In genomic region chr18:68699043-68699442, GRCh38 we compare ENCODE assay signal across 25 cellular contexts. TPM values are rescaled to one million over a fixed set of nuclear protein-coding genes. Genes with fewer than 3 reads are reported as not detected.
DNase-seq lines count a peak whose midpoint lies in the region; ATAC-seq and TF ChIP-seq lines count a peak whose summit lies in the region.
"Had no signal": no experiment of that assay in that cellular context is flagged by ENCODE, and none has a peak within 500 bp of the region (broad histone marks: within the 10 kb centered on the region; RNA-seq: fewer than 3 reads in every experiment).

No MANE protein-coding gene starts in this region.

- intact Hi-C loops in MCF 10A (cut with micrococcal nuclease) (no loop called here), breast epithelium (cut with DNase I; ENCODE audit: low total_unique reads) (no loop called here), psoas muscle (cut with DNase I) (no loop called here), Right ventricle myocardium inferior (cut with DNase I) (no loop called here)

- DNase-seq in MCF 10A (ENCODE audit: unreplicated experiment) (peak; percentile 80), breast epithelium (ENCODE audit: low spot score in 2 of 2) (no peak), RWPE2 (ENCODE audit: low spot score) (no peak), fibroblast of mammary gland (ENCODE audit: low read depth) (peak; percentile 78), psoas muscle (no peak), Right ventricle myocardium inferior (ENCODE audit: missing footprints) (no peak), NCI-H146 treated with DMSO at 0.1 percent for 48 hours (lab: John Stamatoyannopoulos, UW; ENCODE audit: unreplicated experiment) (no peak)
- DNase-seq: activated CD4-positive, alpha-beta memory T cell treated with anti-CD3 and anti-CD28 coated beads, Interleukin-2, amount 10 ng/mL, durations not matched to agents 7 days and 5 days; activated naive CD4-positive, alpha-beta T cell treated with anti-CD3 and anti-CD28 coated beads for 36 hours; activated T-cell treated with anti-CD3 and anti-CD28 coated beads, Interleukin-2, amount 50 U/mL, for 1 hour; DMS 273 treated with DMSO at 0.1 percent for 48 hours; H7; NCI-H524 treated with DMSO at 0.1 percent for 48 hours; SIG-M5; stimulated activated CD4-positive, alpha-beta T cell treated with anti-CD3 and anti-CD28 coated beads, Interleukin-4, amount 100 ng/mL, for 24 hours; stomach; WERI-Rb-1 had no signal

- peaks cover 53% of the 10 kb centered on the region for H3K36me3 Mint-ChIP-seq in MCF 10A (ENCODE audit: insufficient read depth, unreplicated experiment)

- H3K4me1 ChIP-seq in breast epithelium: no peaks in the 10 kb centered on the region
- H3K4me1 ChIP-seq in RWPE2 (ENCODE audit: insufficient read depth, poor library complexity, severe bottlenecking): peaks cover 17% of the 10 kb centered on the region
- no peaks in the 10 kb centered on the region for H3K4me1 ChIP-seq in psoas muscle
- H3K4me1 ChIP-seq: gastroesophageal sphincter, stomach had no signal

- H3K9me3 Mint-ChIP-seq in MCF 10A (ENCODE audit: unreplicated experiment): no peaks in the 10 kb centered on the region
- H3K9me3 Mint-ChIP-seq: activated CD4-positive, alpha-beta memory T cell treated with anti-CD3 and anti-CD28 coated beads, Interleukin-2, amount 10 ng/mL, durations not matched to agents 7 days and 5 days; activated naive CD4-positive, alpha-beta T cell treated with anti-CD3 and anti-CD28 coated beads for 36 hours; mesothelial cell of epicardium; nephron; T-helper 1 cell treated with Interleukin-12 subunit alpha and Interleukin-12 subunit beta and Interleukin-4 antibody, amounts not matched to agents 30 μg/mL and 1 μg/mL, for 36 hours; type B pancreatic cell had no signal

- CTCF ChIA-PET in MCF 10A (lab: Yijun Ruan, JAX): interaction anchor here (0.7 kb wide), 1 partner anchor 196 kb away, joined by 3 read pairs; no protein-coding TSS in a partner anchor

- POLR2A ChIA-PET in MCF 10A (lab: Yijun Ruan, JAX): interaction anchor here (0.7 kb wide), 1 partner anchor 15 kb away, joined by 3 read pairs; the partner anchor contains the start of gene TMX3

- H3K27ac ChIP-seq in breast epithelium: no peak overlapping the region
- peak overlapping the region; percentile 23 for H3K27ac ChIP-seq in RWPE2 (ENCODE audit: poor library complexity, severe bottlenecking)
- H3K27ac ChIP-seq in psoas muscle: no peak overlapping the region
- H3K27ac ChIP-seq: gastroesophageal sphincter, stomach, WERI-Rb-1 had no signal

- H3K4me3 ChIP-seq in breast epithelium: no peak overlapping the region
- no peak overlapping the region for H3K4me3 ChIP-seq in RWPE2 (ENCODE audit: severe bottlenecking)
- H3K4me3 ChIP-seq in fibroblast of mammary gland (ENCODE audit: control insufficient read depth, low read depth, low read length): no peak overlapping the region
- no peak overlapping the region for H3K4me3 ChIP-seq in psoas muscle
- H3K4me3 ChIP-seq: gastroesophageal sphincter, smooth muscle cell, stomach had no signal

- H3K27me3 ChIP-seq in breast epithelium: no peaks in the 10 kb centered on the region
- no peaks in the 10 kb centered on the region for H3K27me3 ChIP-seq in RWPE2 (ENCODE audit: insufficient read depth, poor library complexity, severe bottlenecking)
- no peaks in the 10 kb centered on the region for H3K27me3 ChIP-seq in psoas muscle (ENCODE audit: insufficient read depth in 3 of 3, low read length in 2 of 3)
- H3K27me3 ChIP-seq: gastroesophageal sphincter, stomach had no signal

- H3K36me3 ChIP-seq in breast epithelium: peaks cover 7% of the 10 kb centered on the region
- peaks cover 83% of the 10 kb centered on the region for H3K36me3 ChIP-seq in RWPE2 (ENCODE audit: low read depth)
- H3K36me3 ChIP-seq in psoas muscle (ENCODE audit: insufficient read depth in 1 of 2, low read depth in 1 of 2): peaks cover 4 to 44% of the 10 kb centered on the region in 2 donors

- H3K9me3 ChIP-seq in breast epithelium (no peaks in the 10 kb centered on the region), RWPE2 (ENCODE audit: severe bottlenecking) (no peaks in the 10 kb centered on the region), psoas muscle (no peaks in the 10 kb centered on the region)
- H3K9me3 ChIP-seq: gastroesophageal sphincter, stomach had no signal

- ATAC-seq in RWPE2 (ENCODE audit: low read depth) (peak; percentile 80), psoas muscle (no peak), HG02938 (IDR thresholded peaks at IDR 0.05; ENCODE audit: unreplicated experiment) (no peak), Right ventricle myocardium inferior (no peak)
- ATAC-seq: gastroesophageal sphincter, left lobe of liver had no signal

- H3K4me3 Mint-ChIP-seq in MCF 10A (ENCODE audit: unreplicated experiment): no peak overlapping the region
- H3K4me3 Mint-ChIP-seq: activated CD4-positive, alpha-beta memory T cell treated with anti-CD3 and anti-CD28 coated beads, Interleukin-2, amount 10 ng/mL, durations not matched to agents 7 days and 5 days; activated naive CD4-positive, alpha-beta T cell treated with anti-CD3 and anti-CD28 coated beads for 36 hours; mesothelial cell of epicardium; nephron; T-helper 1 cell treated with Interleukin-12 subunit alpha and Interleukin-12 subunit beta and Interleukin-4 antibody, amounts not matched to agents 30 μg/mL and 1 μg/mL, for 36 hours; type B pancreatic cell had no signal

- no peak for TF ChIP-seq CTCF in MCF 10A (IDR thresholded peaks at IDR 0.05; ENCODE audit: unreplicated experiment)
- no peak for TF ChIP-seq CTCF in breast epithelium (IDR thresholded peaks at IDR 0.05)
- no peak for TF ChIP-seq CTCF in RWPE2 (IDR thresholded peaks at IDR 0.05; ENCODE audit: poor library complexity, severe bottlenecking)
- TF ChIP-seq CTCF in fibroblast of mammary gland (conservative IDR thresholded peaks at IDR 0.05; ENCODE audit: control insufficient read depth, insufficient read depth, low read depth, low read length): no peak
- no peak for TF ChIP-seq CTCF in psoas muscle (IDR thresholded peaks at IDR 0.05)

- BruUV-seq in MCF 10A (replicated peaks; lab: Mats Ljungman, UMichigan): no TSS peak

- WGBS in psoas muscle, 3 donors: 95 to 100% (median 100%) methylated on average over 1 of the region's 1 CpG

- H3K27ac Mint-ChIP-seq in MCF 10A (ENCODE audit: low read depth, unreplicated experiment): no peak overlapping the region
- H3K27ac Mint-ChIP-seq: activated CD4-positive, alpha-beta memory T cell treated with anti-CD3 and anti-CD28 coated beads, Interleukin-2, amount 10 ng/mL, durations not matched to agents 7 days and 5 days; activated naive CD4-positive, alpha-beta T cell treated with anti-CD3 and anti-CD28 coated beads for 36 hours; mesothelial cell of epicardium; nephron; T-helper 1 cell treated with Interleukin-12 subunit alpha and Interleukin-12 subunit beta and Interleukin-4 antibody, amounts not matched to agents 30 μg/mL and 1 μg/mL, for 36 hours; type B pancreatic cell had no signal

- no peak for TF ChIP-seq POLR2A in breast epithelium (IDR thresholded peaks at IDR 0.05)

- no peaks in the 10 kb centered on the region for H3K4me1 Mint-ChIP-seq in MCF 10A (ENCODE audit: insufficient read depth, unreplicated experiment)
- H3K4me1 Mint-ChIP-seq: mesothelial cell of epicardium, nephron had no signal

- no peaks in the 10 kb centered on the region for H3K27me3 Mint-ChIP-seq in MCF 10A (ENCODE audit: insufficient read depth, unreplicated experiment)
- H3K27me3 Mint-ChIP-seq: activated CD4-positive, alpha-beta memory T cell treated with anti-CD3 and anti-CD28 coated beads, Interleukin-2, amount 10 ng/mL, durations not matched to agents 7 days and 5 days; type B pancreatic cell had no signal

RNA-seq across cellular contexts. Expression of gene TMX3, which starts 15.9 kb away (rescaled TPM):
- total RNA-seq in MCF 10A (2022) (88.7 and 95.0 TPM in 2 replicates), breast epithelium (10 to 100 TPM; 41.0 to 55.3 (median 41.3) TPM), psoas muscle (10 to 100 TPM; 17.8 to 25.3 (median 19.4) TPM), Right ventricle myocardium inferior (24.7 TPM)
- polyA plus RNA-seq in psoas muscle: 10 to 100 TPM in 2 of 3 donors, 1 to 10 TPM in 1; 8.5 to 24.4 (median 14.5) TPM

Comparison
In these comparisons a context has a peak if more than half of its experiments do, and no peak if none do; other contexts are left out.
1. DNase-seq: peak in MCF 10A (single experiment) and fibroblast of mammary gland (single experiment); none in breast epithelium (0 of 2), RWPE2 (single experiment), psoas muscle (0 of 2), Right ventricle myocardium inferior (single experiment) and NCI-H146 treated with DMSO at 0.1 percent for 48 hours (single experiment).